In genomic region chr5:74951855-74952254, GRCh38 we compare ENCODE assay signal across 28 cellular contexts.
"Had no signal": no experiment of that assay in that cellular context is flagged by ENCODE, and none has a peak within 500 bp of the region (broad histone marks: within the 10 kb centered on the region; RNA-seq: fewer than 3 reads in every experiment).

No MANE protein-coding gene starts in this region.

- H3K27ac ChIP-seq: adrenal gland, brain microvascular endothelial cell, coronary artery, dorsolateral prefrontal cortex, gastroesophageal sphincter, left lung, lower lobe of right lung, parathyroid adenoma, psoas muscle, tibial nerve, uterus had no signal

- H3K79me2 ChIP-seq: parathyroid adenoma had no signal

- H3K27me3 ChIP-seq: adrenal gland, brain microvascular endothelial cell, dorsolateral prefrontal cortex, gastroesophageal sphincter, left lung, tibial nerve, uterus had no signal

- H3K9ac ChIP-seq: parathyroid adenoma had no signal

- H2AFZ ChIP-seq: parathyroid adenoma had no signal

- H3K4me3 ChIP-seq: adrenal gland, coronary artery, dorsolateral prefrontal cortex, gastroesophageal sphincter, left lung, lower lobe of right lung, psoas muscle, tibial nerve, uterus had no signal

- ATAC-seq: activated CD8-positive, alpha-beta T cell treated with anti-CD3 and anti-CD28 coated beads for 36 hours; activated T-cell treated with anti-CD3 and anti-CD28 coated beads, Interleukin-2, amount 50 U/mL, for 4 hours; activated T-helper 17 cell treated with anti-CD3 and anti-CD28 coated beads, Interleukin-2, amount 50 U/mL, for 72 hours; gastroesophageal sphincter; left lung; lower lobe of right lung; psoas muscle; stimulated activated naive B cell treated with anti-CD40 and anti-IgM and Interleukin-4, amounts not matched to agents 10 μg/mL and 1 μg/mL and 100 μg/mL, for 72 hours; WTC11 had no signal

- DNase-seq: activated CD4-positive, alpha-beta T cell treated with anti-CD3 and anti-CD28 coated beads for 1 hour; activated CD4-positive, alpha-beta T cell treated with anti-CD3 and anti-CD28 coated beads, Interleukin-2, amount 10 ng/mL, durations not matched to agents 7 days and 5 days; activated CD8-positive, alpha-beta T cell treated with anti-CD3 and anti-CD28 coated beads for 36 hours; activated gamma-delta T cell treated with Interleukin-2 at 50 U/mL for 16 hours; activated T-cell treated with anti-CD3 and anti-CD28 coated beads, Interleukin-2, amount 50 U/mL, for 4 hours; adrenal gland; aorta; brain microvascular endothelial cell; dorsolateral prefrontal cortex; effector memory CD4-positive, alpha-beta T cell; hypothalamus; immature natural killer cell; left lung; lower lobe of right lung; mesendoderm; nephron progenitor cell; psoas muscle; stimulated activated CD4-positive, alpha-beta T cell treated with anti-CD3 and anti-CD28 coated beads, Interleukin-15, amount 100 ng/mL, for 24 hours; stimulated activated CD4-positive, alpha-beta T cell treated with anti-CD3 and anti-CD28 coated beads, Interleukin-2, amount 100 ng/mL, for 24 hours; stimulated activated naive B cell treated with anti-CD40 and anti-IgM and Interleukin-4, amounts not matched to agents 10 μg/mL and 1 μg/mL and 100 μg/mL, for 72 hours; T-helper 2 cell; uterus had no signal

- H3K36me3 ChIP-seq: adrenal gland, brain microvascular endothelial cell, gastroesophageal sphincter, left lung, lower lobe of right lung, tibial nerve, uterus had no signal

- H3K9me3 ChIP-seq: adrenal gland, gastroesophageal sphincter, left lung, lower lobe of right lung, psoas muscle, tibial nerve, uterus had no signal

- H3K4me1 ChIP-seq: parathyroid adenoma, psoas muscle, tibial nerve, uterus had no signal
